In the genomic region with DNA sequence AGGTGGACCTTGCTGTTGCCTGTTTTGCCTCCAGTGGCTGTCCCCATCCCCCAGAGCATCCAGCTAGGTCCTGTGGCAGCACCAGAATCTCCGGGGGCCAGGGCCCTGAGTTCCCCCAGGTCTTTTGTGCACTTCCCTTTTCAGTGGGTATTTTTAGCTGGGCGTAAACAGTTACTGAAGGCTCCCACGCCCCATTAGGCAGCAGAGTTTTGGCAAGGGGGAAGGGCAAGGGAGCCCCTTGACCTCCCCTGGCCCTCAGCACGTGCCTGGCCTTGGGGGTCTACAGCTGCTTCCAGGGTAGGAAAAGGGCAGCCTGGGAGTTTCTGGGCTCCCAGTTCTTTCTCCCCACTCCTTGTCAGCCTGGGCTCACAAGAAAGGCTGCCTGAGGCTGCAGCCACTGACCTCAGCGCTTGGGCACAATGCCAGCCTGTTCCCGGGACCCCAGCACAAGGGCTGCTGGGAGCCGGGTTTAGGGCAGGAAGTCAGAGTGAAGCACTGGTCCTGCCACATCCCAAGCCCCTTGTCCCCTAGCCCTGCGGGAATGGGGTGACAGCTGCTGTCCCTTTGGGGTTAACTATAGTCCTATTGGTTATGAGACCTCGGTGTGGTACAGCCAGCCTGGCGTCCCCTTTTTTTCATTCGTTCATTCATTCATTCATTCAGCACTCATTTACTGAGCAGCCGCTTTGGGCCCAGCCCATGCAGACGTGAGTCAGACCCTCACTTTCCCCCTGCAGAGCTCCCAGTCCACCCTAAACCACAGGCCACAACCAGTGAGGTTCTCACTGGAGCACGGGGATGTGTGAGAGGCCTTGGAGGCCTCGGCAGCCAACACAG, we compare ENCODE assay signal across 1 cellular context.
A peak's percentile ranks its signal among the peaks of the same experiment; 100 is the strongest.
TF ChIP-seq lines count a peak whose summit lies in the region.

No MANE protein-coding gene starts in this region.

TF ChIP-seq in HEK293, 187 proteins besides CTCF, POLR2A, EP300 and RAD21 (continued from another document):
- TF ChIP-seq, protein P1, sequence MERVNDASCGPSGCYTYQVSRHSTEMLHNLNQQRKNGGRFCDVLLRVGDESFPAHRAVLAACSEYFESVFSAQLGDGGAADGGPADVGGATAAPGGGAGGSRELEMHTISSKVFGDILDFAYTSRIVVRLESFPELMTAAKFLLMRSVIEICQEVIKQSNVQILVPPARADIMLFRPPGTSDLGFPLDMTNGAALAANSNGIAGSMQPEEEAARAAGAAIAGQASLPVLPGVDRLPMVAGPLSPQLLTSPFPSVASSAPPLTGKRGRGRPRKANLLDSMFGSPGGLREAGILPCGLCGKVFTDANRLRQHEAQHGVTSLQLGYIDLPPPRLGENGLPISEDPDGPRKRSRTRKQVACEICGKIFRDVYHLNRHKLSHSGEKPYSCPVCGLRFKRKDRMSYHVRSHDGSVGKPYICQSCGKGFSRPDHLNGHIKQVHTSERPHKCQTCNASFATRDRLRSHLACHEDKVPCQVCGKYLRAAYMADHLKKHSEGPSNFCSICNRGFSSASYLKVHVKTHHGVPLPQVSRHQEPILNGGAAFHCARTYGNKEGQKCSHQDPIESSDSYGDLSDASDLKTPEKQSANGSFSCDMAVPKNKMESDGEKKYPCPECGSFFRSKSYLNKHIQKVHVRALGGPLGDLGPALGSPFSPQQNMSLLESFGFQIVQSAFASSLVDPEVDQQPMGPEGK (tag by site-specific recombination; IDR thresholded peaks at IDR 0.05) = peak; percentile 79
- TF ChIP-seq ZNF629 (tag by site-specific recombination; IDR thresholded peaks at IDR 0.05) (peak; percentile 74), ZBTB8A (tag by site-specific recombination; IDR thresholded peaks at IDR 0.05) (peak; percentile 85), ZNF426 (tag by site-specific recombination; IDR thresholded peaks at IDR 0.05) (no peak), ZNF157 (tag by site-specific recombination; IDR thresholded peaks at IDR 0.05) (no peak), ZFP37 (tag by site-specific recombination; IDR thresholded peaks at IDR 0.05) (peak; percentile 74), SP7 (tag by site-specific recombination; IDR thresholded peaks at IDR 0.05) (peak; percentile 52; the same call in 1 of the 2 replicates), ZBTB48 (tag by site-specific recombination; IDR thresholded peaks at IDR 0.05) (peak; percentile 90), ZBTB20 (tag by site-specific recombination; IDR thresholded peaks at IDR 0.05) (peak; percentile 96), ZNF658 (tag by site-specific recombination; IDR thresholded peaks at IDR 0.05) (no peak), ZNF660 (tag by site-specific recombination; IDR thresholded peaks at IDR 0.05) (peak; percentile 91), ZNF214 (tag by site-specific recombination; IDR thresholded peaks at IDR 0.05; ENCODE audit: borderline replicate concordance) (no peak), ZFHX2 (tag by site-specific recombination; conservative IDR thresholded peaks at IDR 0.05) (0 out of 2 replicates have a peak, but pooled peaks have one; percentile 17), ZNF776 (tag by site-specific recombination; IDR thresholded peaks at IDR 0.05; ENCODE audit: borderline replicate concordance) (no peak)
- TF ChIP-seq, protein P2, sequence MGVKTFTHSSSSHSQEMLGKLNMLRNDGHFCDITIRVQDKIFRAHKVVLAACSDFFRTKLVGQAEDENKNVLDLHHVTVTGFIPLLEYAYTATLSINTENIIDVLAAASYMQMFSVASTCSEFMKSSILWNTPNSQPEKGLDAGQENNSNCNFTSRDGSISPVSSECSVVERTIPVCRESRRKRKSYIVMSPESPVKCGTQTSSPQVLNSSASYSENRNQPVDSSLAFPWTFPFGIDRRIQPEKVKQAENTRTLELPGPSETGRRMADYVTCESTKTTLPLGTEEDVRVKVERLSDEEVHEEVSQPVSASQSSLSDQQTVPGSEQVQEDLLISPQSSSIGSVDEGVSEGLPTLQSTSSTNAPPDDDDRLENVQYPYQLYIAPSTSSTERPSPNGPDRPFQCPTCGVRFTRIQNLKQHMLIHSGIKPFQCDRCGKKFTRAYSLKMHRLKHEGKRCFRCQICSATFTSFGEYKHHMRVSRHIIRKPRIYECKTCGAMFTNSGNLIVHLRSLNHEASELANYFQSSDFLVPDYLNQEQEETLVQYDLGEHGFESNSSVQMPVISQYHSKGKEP (tag by site-specific recombination; IDR thresholded peaks at IDR 0.05) = 0 out of 2 replicates have a peak, but pooled peaks have one; percentile 19
- TF ChIP-seq, protein P3, sequence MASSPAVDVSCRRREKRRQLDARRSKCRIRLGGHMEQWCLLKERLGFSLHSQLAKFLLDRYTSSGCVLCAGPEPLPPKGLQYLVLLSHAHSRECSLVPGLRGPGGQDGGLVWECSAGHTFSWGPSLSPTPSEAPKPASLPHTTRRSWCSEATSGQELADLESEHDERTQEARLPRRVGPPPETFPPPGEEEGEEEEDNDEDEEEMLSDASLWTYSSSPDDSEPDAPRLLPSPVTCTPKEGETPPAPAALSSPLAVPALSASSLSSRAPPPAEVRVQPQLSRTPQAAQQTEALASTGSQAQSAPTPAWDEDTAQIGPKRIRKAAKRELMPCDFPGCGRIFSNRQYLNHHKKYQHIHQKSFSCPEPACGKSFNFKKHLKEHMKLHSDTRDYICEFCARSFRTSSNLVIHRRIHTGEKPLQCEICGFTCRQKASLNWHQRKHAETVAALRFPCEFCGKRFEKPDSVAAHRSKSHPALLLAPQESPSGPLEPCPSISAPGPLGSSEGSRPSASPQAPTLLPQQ (tag by site-specific recombination; IDR thresholded peaks at IDR 0.05) = peak; percentile 66
- TF ChIP-seq, protein P4, sequence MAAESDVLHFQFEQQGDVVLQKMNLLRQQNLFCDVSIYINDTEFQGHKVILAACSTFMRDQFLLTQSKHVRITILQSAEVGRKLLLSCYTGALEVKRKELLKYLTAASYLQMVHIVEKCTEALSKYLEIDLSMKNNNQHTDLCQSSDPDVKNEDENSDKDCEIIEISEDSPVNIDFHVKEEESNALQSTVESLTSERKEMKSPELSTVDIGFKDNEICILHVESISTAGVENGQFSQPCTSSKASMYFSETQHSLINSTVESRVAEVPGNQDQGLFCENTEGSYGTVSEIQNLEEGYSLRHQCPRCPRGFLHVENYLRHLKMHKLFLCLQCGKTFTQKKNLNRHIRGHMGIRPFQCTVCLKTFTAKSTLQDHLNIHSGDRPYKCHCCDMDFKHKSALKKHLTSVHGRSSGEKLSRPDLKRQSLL (tag by site-specific recombination; IDR thresholded peaks at IDR 0.05) = no peak
- TF ChIP-seq, protein P5, sequence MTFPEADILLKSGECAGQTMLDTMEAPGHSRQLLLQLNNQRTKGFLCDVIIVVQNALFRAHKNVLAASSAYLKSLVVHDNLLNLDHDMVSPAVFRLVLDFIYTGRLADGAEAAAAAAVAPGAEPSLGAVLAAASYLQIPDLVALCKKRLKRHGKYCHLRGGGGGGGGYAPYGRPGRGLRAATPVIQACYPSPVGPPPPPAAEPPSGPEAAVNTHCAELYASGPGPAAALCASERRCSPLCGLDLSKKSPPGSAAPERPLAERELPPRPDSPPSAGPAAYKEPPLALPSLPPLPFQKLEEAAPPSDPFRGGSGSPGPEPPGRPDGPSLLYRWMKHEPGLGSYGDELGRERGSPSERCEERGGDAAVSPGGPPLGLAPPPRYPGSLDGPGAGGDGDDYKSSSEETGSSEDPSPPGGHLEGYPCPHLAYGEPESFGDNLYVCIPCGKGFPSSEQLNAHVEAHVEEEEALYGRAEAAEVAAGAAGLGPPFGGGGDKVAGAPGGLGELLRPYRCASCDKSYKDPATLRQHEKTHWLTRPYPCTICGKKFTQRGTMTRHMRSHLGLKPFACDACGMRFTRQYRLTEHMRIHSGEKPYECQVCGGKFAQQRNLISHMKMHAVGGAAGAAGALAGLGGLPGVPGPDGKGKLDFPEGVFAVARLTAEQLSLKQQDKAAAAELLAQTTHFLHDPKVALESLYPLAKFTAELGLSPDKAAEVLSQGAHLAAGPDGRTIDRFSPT (tag by site-specific recombination; IDR thresholded peaks at IDR 0.05) = 0 out of 2 replicates have a peak, but pooled peaks have one; percentile 39
- TF ChIP-seq, protein P6, sequence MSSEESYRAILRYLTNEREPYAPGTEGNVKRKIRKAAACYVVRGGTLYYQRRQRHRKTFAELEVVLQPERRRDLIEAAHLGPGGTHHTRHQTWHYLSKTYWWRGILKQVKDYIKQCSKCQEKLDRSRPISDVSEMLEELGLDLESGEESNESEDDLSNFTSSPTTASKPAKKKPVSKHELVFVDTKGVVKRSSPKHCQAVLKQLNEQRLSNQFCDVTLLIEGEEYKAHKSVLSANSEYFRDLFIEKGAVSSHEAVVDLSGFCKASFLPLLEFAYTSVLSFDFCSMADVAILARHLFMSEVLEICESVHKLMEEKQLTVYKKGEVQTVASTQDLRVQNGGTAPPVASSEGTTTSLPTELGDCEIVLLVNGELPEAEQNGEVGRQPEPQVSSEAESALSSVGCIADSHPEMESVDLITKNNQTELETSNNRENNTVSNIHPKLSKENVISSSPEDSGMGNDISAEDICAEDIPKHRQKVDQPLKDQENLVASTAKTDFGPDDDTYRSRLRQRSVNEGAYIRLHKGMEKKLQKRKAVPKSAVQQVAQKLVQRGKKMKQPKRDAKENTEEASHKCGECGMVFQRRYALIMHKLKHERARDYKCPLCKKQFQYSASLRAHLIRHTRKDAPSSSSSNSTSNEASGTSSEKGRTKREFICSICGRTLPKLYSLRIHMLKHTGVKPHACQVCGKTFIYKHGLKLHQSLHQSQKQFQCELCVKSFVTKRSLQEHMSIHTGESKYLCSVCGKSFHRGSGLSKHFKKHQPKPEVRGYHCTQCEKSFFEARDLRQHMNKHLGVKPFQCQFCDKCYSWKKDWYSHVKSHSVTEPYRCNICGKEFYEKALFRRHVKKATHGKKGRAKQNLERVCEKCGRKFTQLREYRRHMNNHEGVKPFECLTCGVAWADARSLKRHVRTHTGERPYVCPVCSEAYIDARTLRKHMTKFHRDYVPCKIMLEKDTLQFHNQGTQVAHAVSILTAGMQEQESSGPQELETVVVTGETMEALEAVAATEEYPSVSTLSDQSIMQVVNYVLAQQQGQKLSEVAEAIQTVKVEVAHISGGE (tag by site-specific recombination; conservative IDR thresholded peaks at IDR 0.05; ENCODE audit: low read depth) = no peak
